28 cellular contexts compared by ENCODE assay signal in genomic region chr3:129031476-129032215, GRCh38. TPM values are rescaled to one million over a fixed set of nuclear protein-coding genes. Genes with fewer than 3 reads are reported as not detected.
"Had no signal": no experiment of that assay in that cellular context is flagged by ENCODE, and none has a peak within 500 bp of the region (broad histone marks: within the 10 kb centered on the region; RNA-seq: fewer than 3 reads in every experiment).

No MANE protein-coding gene starts in this region.

- H3K9me3 ChIP-seq: heart left ventricle, vagina had no signal

- H3K4me1 Mint-ChIP-seq: endodermal cell had no signal

- H3K27ac ChIP-seq: cardiac muscle cell, epithelial cell of prostate, vagina had no signal

- H3K9me3 Mint-ChIP-seq: activated naive CD8-positive, alpha-beta T cell treated with anti-CD3 and anti-CD28 coated beads, Interleukin-2, amount 50 U/mL, for 24 hours; activated T-cell treated with anti-CD3 and anti-CD28 coated beads, Interleukin-2, amount 50 U/mL, for 72 hours; memory B cell; naive B cell; stimulated activated naive B cell treated with anti-CD40 and anti-IgM and Interleukin-4, amounts not matched to agents 10 μg/mL and 1 μg/mL and 100 μg/mL, for 72 hours; T-helper 1 cell treated with Interleukin-12 subunit alpha and Interleukin-12 subunit beta and Interleukin-4 antibody, amounts not matched to agents 30 μg/mL and 1 μg/mL, for 36 hours; WTC11 had no signal

- DNase-seq: activated CD4-positive, alpha-beta T cell treated with anti-CD3 and anti-CD28 coated beads, Interleukin-2, amount 50 U/mL, for 48 hours; activated gamma-delta T cell; activated naive CD4-positive, alpha-beta T cell treated with anti-CD3 and anti-CD28 coated beads, Interleukin-2, amount 50 U/mL, for 16 hours; activated naive CD8-positive, alpha-beta T cell treated with anti-CD3 and anti-CD28 coated beads, Interleukin-2, amount 50 U/mL, for 24 hours; activated T-cell treated with anti-CD3 and anti-CD28 coated beads, Interleukin-2, amount 50 U/mL, for 72 hours; cortex of kidney; heart left ventricle; islet precursor cell; left cardiac atrium; naive B cell; small intestine; stimulated activated CD4-positive, alpha-beta T cell treated with anti-CD3 and anti-CD28 coated beads, Interleukin-2, amount 100 ng/mL, for 24 hours; stimulated activated naive B cell treated with anti-CD40 and anti-IgM and Interleukin-4, amounts not matched to agents 10 μg/mL and 1 μg/mL and 100 μg/mL, for 72 hours; T1000; trophoblast cell had no signal

- H3K36me3 Mint-ChIP-seq: memory B cell; naive B cell; stimulated activated naive B cell treated with anti-CD40 and anti-IgM and Interleukin-4, amounts not matched to agents 10 μg/mL and 1 μg/mL and 100 μg/mL, for 72 hours; WTC11 had no signal

- H3K27me3 Mint-ChIP-seq: activated naive CD8-positive, alpha-beta T cell treated with anti-CD3 and anti-CD28 coated beads, Interleukin-2, amount 50 U/mL, for 24 hours had no signal

- H3K4me3 Mint-ChIP-seq: activated naive CD8-positive, alpha-beta T cell treated with anti-CD3 and anti-CD28 coated beads, Interleukin-2, amount 50 U/mL, for 24 hours; activated T-cell treated with anti-CD3 and anti-CD28 coated beads, Interleukin-2, amount 50 U/mL, for 72 hours; endodermal cell; memory B cell; naive B cell; neural crest cell; stimulated activated naive B cell treated with anti-CD40 and anti-IgM and Interleukin-4, amounts not matched to agents 10 μg/mL and 1 μg/mL and 100 μg/mL, for 72 hours; T-helper 1 cell treated with Interleukin-12 subunit alpha and Interleukin-12 subunit beta and Interleukin-4 antibody, amounts not matched to agents 30 μg/mL and 1 μg/mL, for 36 hours; WTC11 had no signal

- H3K36me3 ChIP-seq: cardiac muscle cell, vagina had no signal

- H3K27me3 ChIP-seq: cardiac muscle cell, heart left ventricle, vagina had no signal

- H3K27ac Mint-ChIP-seq: activated naive CD8-positive, alpha-beta T cell treated with anti-CD3 and anti-CD28 coated beads, Interleukin-2, amount 50 U/mL, for 24 hours; activated T-cell treated with anti-CD3 and anti-CD28 coated beads, Interleukin-2, amount 50 U/mL, for 72 hours; endodermal cell; memory B cell; progenitor cell of endocrine pancreas; stimulated activated naive B cell treated with anti-CD40 and anti-IgM and Interleukin-4, amounts not matched to agents 10 μg/mL and 1 μg/mL and 100 μg/mL, for 72 hours; T-helper 1 cell treated with Interleukin-12 subunit alpha and Interleukin-12 subunit beta and Interleukin-4 antibody, amounts not matched to agents 30 μg/mL and 1 μg/mL, for 36 hours; WTC11 had no signal

- H3K4me3 ChIP-seq: cardiac muscle cell, heart left ventricle, vagina had no signal

- ATAC-seq: activated naive CD8-positive, alpha-beta T cell treated with anti-CD3 and anti-CD28 coated beads, Interleukin-2, amount 50 U/mL, for 24 hours; activated T-cell treated with anti-CD3 and anti-CD28 coated beads, Interleukin-2, amount 50 U/mL, for 72 hours; left cardiac atrium; stimulated activated naive B cell treated with anti-CD40 and anti-IgM and Interleukin-4, amounts not matched to agents 10 μg/mL and 1 μg/mL and 100 μg/mL, for 72 hours; WTC11 had no signal

RNA-seq across cellular contexts. Expression of gene GP9, which starts 28.9 kb away (rescaled TPM):
- total RNA-seq: activated T-cell treated with anti-CD3 and anti-CD28 coated beads, Interleukin-2, amount 50 U/mL, for 72 hours; cardiac muscle cell; cerebellum; endodermal cell; fibroblast of villous mesenchyme; heart left ventricle; lower leg skin; neural crest cell; omental fat pad; progenitor cell of endocrine pancreas; vagina; WTC11 had no signal
- polyA plus RNA-seq: cardiac muscle cell, heart left ventricle had no signal

RNA-seq across cellular contexts. Expression of gene EFCC1, which starts 30.5 kb away (rescaled TPM):
- total RNA-seq: cardiac muscle cell, fibroblast of villous mesenchyme had no signal

RNA-seq across cellular contexts. Expression of gene CFAP92, which starts 37.8 kb away (rescaled TPM):
- total RNA-seq: fibroblast of villous mesenchyme, vagina had no signal
